Comparison of ENCODE assay signal across 8 cellular contexts in genomic region chr9:129175825-129176633, GRCh38. TPM values are rescaled to one million over a fixed set of nuclear protein-coding genes. Genes with fewer than 3 reads are reported as not detected.
DNase-seq lines count a peak whose midpoint lies in the region; ATAC-seq and TF ChIP-seq lines count a peak whose summit lies in the region.

No MANE protein-coding gene starts in this region.

- POLR2A ChIA-PET in OCI-LY7 (lab: Charles Lee): interaction anchor here (0.8 kb wide), 1 partner anchor 100 kb away, joined by 4 read pairs; no protein-coding TSS in a partner anchor

- H3K27ac ChIP-seq in OCI-LY7 (ENCODE audit: low read depth, low read length, poor library complexity, severe bottlenecking) (peak overlapping the region; percentile 74), suprapubic skin (peak overlapping the region; percentile 98)

- no peaks in the 10 kb centered on the region for H3K9me3 ChIP-seq in OCI-LY7 (ENCODE audit: low read length)
- H3K9me3 ChIP-seq in suprapubic skin: no peaks in the 10 kb centered on the region

- no peaks in the 10 kb centered on the region for H3K9me2 ChIP-seq in OCI-LY7 (ENCODE audit: insufficient read depth, low read length)

- H3K27ac Mint-ChIP-seq in HFFc6: peak overlapping the region; percentile 99

- peak overlapping the region; percentile 94 for H3K4me3 Mint-ChIP-seq in HFFc6

- H3K4me1 Mint-ChIP-seq in HFFc6 (ENCODE audit: low read depth): peaks cover 26% of the 10 kb centered on the region

- no peaks in the 10 kb centered on the region for H3K36me3 ChIP-seq in OCI-LY7 (ENCODE audit: insufficient read depth, low read length)
- no peaks in the 10 kb centered on the region for H3K36me3 ChIP-seq in suprapubic skin

- TF ChIP-seq CTCF in HFFc6 (IDR thresholded peaks at IDR 0.05) (no peak), OCI-LY7 (conservative IDR thresholded peaks at IDR 0.05; ENCODE audit: low read length) (0 out of 2 replicates have a peak, but pooled peaks have one; percentile 28), suprapubic skin (IDR thresholded peaks at IDR 0.05) (no peak)

- H3K27me3 Mint-ChIP-seq in HFFc6 (ENCODE audit: insufficient read depth): peaks cover 12% of the 10 kb centered on the region

- peak overlapping the region; percentile 76 for H3K4me2 ChIP-seq in OCI-LY7 (ENCODE audit: low read length)

- CTCF ChIA-PET in OCI-LY7 (lab: Charles Lee; ENCODE audit: unreplicated experiment): no interaction called here

- DNase-seq in COR-L47 (lab: John Stamatoyannopoulos, UW) (peak; percentile 36), HFFc6 (peak; percentile 79), OCI-LY7 (ENCODE audit: low spot score) (peak; percentile 81), fibroblast of peridontal ligament (ENCODE audit: extremely low read depth) (peak; percentile 89), myocyte (ENCODE audit: low read depth) (peak; percentile 90), suprapubic skin (ENCODE audit: low spot score in 2 of 2) (peak; percentile 90 to 91)
- peak; percentile 77 for DNase-seq in activated effector memory CD4-positive, alpha-beta T cell treated with anti-CD3 and anti-CD28 coated beads, Interleukin-2, amount 50 U/mL, for 16 hours

- no peaks in the 10 kb centered on the region for H4K20me1 ChIP-seq in OCI-LY7 (ENCODE audit: insufficient read depth, low read length)

- TF ChIP-seq EP300 in suprapubic skin (IDR thresholded peaks at IDR 0.05): no peak

- no peak for ATAC-seq in GM19463 (IDR thresholded peaks at IDR 0.05; ENCODE audit: unreplicated experiment)

- H2AFZ ChIP-seq in OCI-LY7 (ENCODE audit: low read length): peak overlapping the region; percentile 82

- H3K4me1 ChIP-seq in OCI-LY7 (ENCODE audit: insufficient read depth, low read length, poor library complexity, severe bottlenecking): peaks cover 35% of the 10 kb centered on the region
- H3K4me1 ChIP-seq in suprapubic skin: peaks cover 42% of the 10 kb centered on the region

- peak overlapping the region; percentile 69 for H3K4me3 ChIP-seq in OCI-LY7 (ENCODE audit: low read depth, low read length, poor library complexity, severe bottlenecking)
- peak overlapping the region; percentile 79 for H3K4me3 ChIP-seq in suprapubic skin

- H3K9me3 Mint-ChIP-seq in HFFc6: no peaks in the 10 kb centered on the region

- H3K27me3 ChIP-seq in suprapubic skin: no peaks in the 10 kb centered on the region

- H3K79me2 ChIP-seq in OCI-LY7 (ENCODE audit: insufficient read depth, low read depth, low read length): no peaks in the 10 kb centered on the region

- under 1% methylated on average over 45 of the region's 47 CpGs for WGBS in suprapubic skin

- no TSS peak for BruUV-seq in OCI-LY7 (replicated peaks; lab: Mats Ljungman, UMichigan)

- TF ChIP-seq POLR2A in suprapubic skin (IDR thresholded peaks at IDR 0.05): peak in 1 of 2 donors; percentile 35

- intact Hi-C loops in OCI-LY7 (cut with micrococcal nuclease; ENCODE audit: unreplicated experiment): loop anchor here (1.0 to 10.0 kb wide), 5 partner anchors 61 to 451 kb away; partner anchors contain the start of gene NTMT1

- H3K36me3 Mint-ChIP-seq in HFFc6 (ENCODE audit: low read depth): peaks cover 10% of the 10 kb centered on the region; the same call in 1 of the 2 replicates

RNA-seq across cellular contexts. Expression of gene IER5L, which starts 2.0 kb away (rescaled TPM):
- 10 to 100 TPM; 28.5 to 45.1 (median 42.2) TPM for total RNA-seq in HFFc6 (2021; fragmentation: NEBNext Ultra II Directional; extraction: Animal tissue kit (Norgen Biotek cat#: 25700))
- total RNA-seq in OCI-LY7 (2014; rRNA removed; shearing (Covaris generic)): 16.9 and 21.2 TPM in 2 replicates
- total RNA-seq in OCI-LY7 (2022): 2.8 and 3.4 TPM in 2 replicates
- total RNA-seq in myocyte: 27.9 and 38.4 TPM in 2 replicates
- polyA plus RNA-seq in myocyte (2012): 14.9 TPM
- total RNA-seq in suprapubic skin: 1 to 10 TPM; 4.3 to 8.2 (median 6.2) TPM

Comparison
In these comparisons a context has a peak if more than half of its experiments do, and no peak if none do; other contexts are left out.
1. DNase-seq: peak in every context shown above with its lines; median percentile 90 in suprapubic skin; 90 in myocyte; 89 in fibroblast of peridontal ligament; 81 in OCI-LY7; 79 in HFFc6; 77 in activated effector memory CD4-positive, alpha-beta T cell treated with anti-CD3 and anti-CD28 coated beads, Interleukin-2, amount 50 U/mL, for 16 hours; 36 in COR-L47.